ENCODE assay signal across 18 cellular contexts in the genomic region with DNA sequence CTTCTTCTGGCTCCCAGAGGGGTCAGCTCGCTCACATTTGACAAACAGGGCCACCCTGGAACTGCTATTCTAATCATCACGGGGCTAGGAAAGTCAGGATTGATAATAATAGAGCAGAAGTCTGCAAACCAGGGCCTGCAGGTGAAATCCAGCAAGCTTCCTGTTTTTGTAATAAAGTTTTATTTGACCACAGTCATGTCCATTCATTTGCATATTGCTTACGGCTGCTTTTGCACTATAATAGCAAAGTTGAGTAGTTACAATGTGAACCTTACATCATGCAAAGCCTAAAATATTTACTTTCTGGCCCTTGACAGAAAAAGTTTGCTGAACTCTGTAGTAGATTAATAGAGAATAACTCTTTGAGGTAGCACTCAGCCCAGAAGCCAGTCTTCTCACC.
DNase-seq lines count a peak whose midpoint lies in the region; ATAC-seq and TF ChIP-seq lines count a peak whose summit lies in the region.
"Had no signal": no experiment of that assay in that cellular context is flagged by ENCODE, and none has a peak within 500 bp of the region (broad histone marks: within the 10 kb centered on the region; RNA-seq: fewer than 3 reads in every experiment).

No MANE protein-coding gene starts in this region.

- H3K9me2 ChIP-seq in GM23338 (ENCODE audit: insufficient read depth): no peaks in the 10 kb centered on the region

- H3K27me3 Mint-ChIP-seq in GM23338 (ENCODE audit: insufficient read depth, low read depth, poor library complexity) (peaks cover 2% of the 10 kb centered on the region), endodermal cell (ENCODE audit: insufficient read depth) (no peaks in the 10 kb centered on the region)

- H3K27ac ChIP-seq in GM23338 (ENCODE audit: low read depth) (no peak overlapping the region), endodermal cell (ENCODE audit: low read depth, low read length) (no peak overlapping the region)
- H3K27ac ChIP-seq: breast epithelium, dorsolateral prefrontal cortex, pancreas, skin epidermis had no signal

- H3K4me3 ChIP-seq in GM23338 (no peak overlapping the region), endodermal cell (ENCODE audit: low read length) (no peak overlapping the region)
- H3K4me3 ChIP-seq: breast epithelium, dorsolateral prefrontal cortex, pancreas, skin epidermis had no signal

- no peaks in the 10 kb centered on the region for H3K27me3 ChIP-seq in GM23338 (ENCODE audit: insufficient read depth)
- no peaks in the 10 kb centered on the region for H3K27me3 ChIP-seq in endodermal cell (ENCODE audit: control insufficient read depth, insufficient read depth, low read length, poor library complexity, severe bottlenecking)
- H3K27me3 ChIP-seq: breast epithelium, dorsolateral prefrontal cortex, pancreas had no signal

- H3K4me2 ChIP-seq in GM23338: peak overlapping the region; percentile 37

- 50 to 81% methylated on average over 2 to 3 of the region's 3 CpGs for WGBS in endodermal cell (ENCODE audit: insufficient coverage in 1 of 2, insufficient read length in 1 of 2), 2 experiments

- in situ Hi-C loops in G401 (cut with HindIII; ENCODE audit: low sequenced_read_pairs): no loop called here

- H3K4me1 Mint-ChIP-seq in GM23338 (peaks cover 34% of the 10 kb centered on the region), endodermal cell (peaks cover 27% of the 10 kb centered on the region)

- H2AFZ ChIP-seq in GM23338: peak overlapping the region; percentile 48

- no peak for TF ChIP-seq CTCF in GM23338 (conservative IDR thresholded peaks at IDR 0.05; ENCODE audit: low read depth in 2 of 2)
- no peak for TF ChIP-seq CTCF in endodermal cell (conservative IDR thresholded peaks at IDR 0.05)

- H3K27ac Mint-ChIP-seq in GM23338 (peak overlapping the region; percentile 92), endodermal cell (peak overlapping the region; percentile 65)
- H3K27ac Mint-ChIP-seq: activated naive CD8-positive, alpha-beta T cell had no signal

- H3K9me3 ChIP-seq in endodermal cell (ENCODE audit: control insufficient read depth, low read length): no peaks in the 10 kb centered on the region
- H3K9me3 ChIP-seq: pancreas had no signal

- no peaks in the 10 kb centered on the region for H3F3A ChIP-seq in GM23338 (replicated peaks; ENCODE audit: low read depth)

- 0 out of 3 replicates have a peak overlapping the region, but pooled peaks have one; percentile 20 for H3K4me3 Mint-ChIP-seq in GM23338
- no peak overlapping the region for H3K4me3 Mint-ChIP-seq in endodermal cell
- H3K4me3 Mint-ChIP-seq: activated naive CD8-positive, alpha-beta T cell had no signal

- no peak overlapping the region for H3K9ac ChIP-seq in endodermal cell (ENCODE audit: extremely low read depth, low read length, poor library complexity, severe bottlenecking)

- no peaks in the 10 kb centered on the region for H4K20me1 ChIP-seq in GM23338 (replicated peaks; ENCODE audit: insufficient read depth)

- H3K4me1 ChIP-seq in GM23338 (ENCODE audit: insufficient read depth) (peaks cover 31% of the 10 kb centered on the region), endodermal cell (ENCODE audit: control insufficient read depth, insufficient read depth, low read length) (peaks cover 5% of the 10 kb centered on the region)
- H3K4me1 ChIP-seq: breast epithelium, pancreas had no signal

- ATAC-seq in GM18517 (IDR thresholded peaks at IDR 0.05; ENCODE audit: unreplicated experiment) (peak; percentile 28), GM23338 (no peak), HG03520 (IDR thresholded peaks at IDR 0.05; ENCODE audit: unreplicated experiment) (peak; percentile 11), HG03108 (IDR thresholded peaks at IDR 0.05; ENCODE audit: unreplicated experiment) (no peak)

- H3K9me3 Mint-ChIP-seq in GM23338 (no peaks in the 10 kb centered on the region; the same call in 2 of the 3 replicates), endodermal cell (no peaks in the 10 kb centered on the region)

- H3K36me3 Mint-ChIP-seq in GM23338 (ENCODE audit: low read depth): no peaks in the 10 kb centered on the region
- no peaks in the 10 kb centered on the region for H3K36me3 Mint-ChIP-seq in endodermal cell (ENCODE audit: low read depth)
- H3K36me3 Mint-ChIP-seq: activated naive CD8-positive, alpha-beta T cell had no signal

- H3K79me2 ChIP-seq in GM23338 (replicated peaks; ENCODE audit: insufficient read depth): no peaks in the 10 kb centered on the region

- H3K36me3 ChIP-seq in GM23338 (ENCODE audit: insufficient read depth) (no peaks in the 10 kb centered on the region), endodermal cell (ENCODE audit: control insufficient read depth, insufficient read depth, low read length) (no peaks in the 10 kb centered on the region)
- H3K36me3 ChIP-seq: breast epithelium, pancreas had no signal

- DNase-seq in GM23338 (ENCODE audit: low spot score): no peak
- DNase-seq in endodermal cell: peak; percentile 32
- no peak for DNase-seq in NCI-H2029 treated with DMSO at 0.1 percent for 48 hours (lab: John Stamatoyannopoulos, UW)
- DNase-seq in HPDE6-E6E7 (ENCODE audit: extremely low spot score): no peak
- no peak for DNase-seq in G401 (ENCODE audit: low spot score)
- DNase-seq: activated CD4-positive, CD25-positive, alpha-beta regulatory T cell treated with anti-CD3 and anti-CD28 coated beads, Interleukin-2, amount 50 U/mL, for 72 hours; dorsolateral prefrontal cortex; midbrain; NCI-H1930; NCI-H774; pancreas; RPMI8226 had no signal

TF ChIP-seq in GM23338, 12 proteins besides CTCF, POLR2A, EP300 and RAD21:
- no peak for TF ChIP-seq EZH2 (IDR thresholded peaks at IDR 0.05; ENCODE audit: low read depth, unreplicated experiment)
- no peak for TF ChIP-seq NANOG (IDR thresholded peaks at IDR 0.05; ENCODE audit: borderline replicate concordance)
- TF ChIP-seq, protein P1, sequence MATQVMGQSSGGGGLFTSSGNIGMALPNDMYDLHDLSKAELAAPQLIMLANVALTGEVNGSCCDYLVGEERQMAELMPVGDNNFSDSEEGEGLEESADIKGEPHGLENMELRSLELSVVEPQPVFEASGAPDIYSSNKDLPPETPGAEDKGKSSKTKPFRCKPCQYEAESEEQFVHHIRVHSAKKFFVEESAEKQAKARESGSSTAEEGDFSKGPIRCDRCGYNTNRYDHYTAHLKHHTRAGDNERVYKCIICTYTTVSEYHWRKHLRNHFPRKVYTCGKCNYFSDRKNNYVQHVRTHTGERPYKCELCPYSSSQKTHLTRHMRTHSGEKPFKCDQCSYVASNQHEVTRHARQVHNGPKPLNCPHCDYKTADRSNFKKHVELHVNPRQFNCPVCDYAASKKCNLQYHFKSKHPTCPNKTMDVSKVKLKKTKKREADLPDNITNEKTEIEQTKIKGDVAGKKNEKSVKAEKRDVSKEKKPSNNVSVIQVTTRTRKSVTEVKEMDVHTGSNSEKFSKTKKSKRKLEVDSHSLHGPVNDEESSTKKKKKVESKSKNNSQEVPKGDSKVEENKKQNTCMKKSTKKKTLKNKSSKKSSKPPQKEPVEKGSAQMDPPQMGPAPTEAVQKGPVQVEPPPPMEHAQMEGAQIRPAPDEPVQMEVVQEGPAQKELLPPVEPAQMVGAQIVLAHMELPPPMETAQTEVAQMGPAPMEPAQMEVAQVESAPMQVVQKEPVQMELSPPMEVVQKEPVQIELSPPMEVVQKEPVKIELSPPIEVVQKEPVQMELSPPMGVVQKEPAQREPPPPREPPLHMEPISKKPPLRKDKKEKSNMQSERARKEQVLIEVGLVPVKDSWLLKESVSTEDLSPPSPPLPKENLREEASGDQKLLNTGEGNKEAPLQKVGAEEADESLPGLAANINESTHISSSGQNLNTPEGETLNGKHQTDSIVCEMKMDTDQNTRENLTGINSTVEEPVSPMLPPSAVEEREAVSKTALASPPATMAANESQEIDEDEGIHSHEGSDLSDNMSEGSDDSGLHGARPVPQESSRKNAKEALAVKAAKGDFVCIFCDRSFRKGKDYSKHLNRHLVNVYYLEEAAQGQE (IDR thresholded peaks at IDR 0.05; ENCODE audit: unreplicated experiment): no peak
- TF ChIP-seq EZH2phosphoT487 (IDR thresholded peaks at IDR 0.05; ENCODE audit: unreplicated experiment): no peak
- TF ChIP-seq, protein P2, sequence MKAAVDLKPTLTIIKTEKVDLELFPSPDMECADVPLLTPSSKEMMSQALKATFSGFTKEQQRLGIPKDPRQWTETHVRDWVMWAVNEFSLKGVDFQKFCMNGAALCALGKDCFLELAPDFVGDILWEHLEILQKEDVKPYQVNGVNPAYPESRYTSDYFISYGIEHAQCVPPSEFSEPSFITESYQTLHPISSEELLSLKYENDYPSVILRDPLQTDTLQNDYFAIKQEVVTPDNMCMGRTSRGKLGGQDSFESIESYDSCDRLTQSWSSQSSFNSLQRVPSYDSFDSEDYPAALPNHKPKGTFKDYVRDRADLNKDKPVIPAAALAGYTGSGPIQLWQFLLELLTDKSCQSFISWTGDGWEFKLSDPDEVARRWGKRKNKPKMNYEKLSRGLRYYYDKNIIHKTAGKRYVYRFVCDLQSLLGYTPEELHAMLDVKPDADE (IDR thresholded peaks at IDR 0.05): no peak
- TF ChIP-seq ZNF331 (CRISPR knock-in tag; IDR thresholded peaks at IDR 0.05; ENCODE audit: low read depth): no peak

Comparison
In these comparisons a context has a peak if more than half of its experiments do, and no peak if none do; other contexts are left out.
1. ATAC-seq: peak in GM18517 (single experiment) and HG03520 (single experiment); none in GM23338 (single experiment) and HG03108 (single experiment).